ENCODE assay signal across 8 cellular contexts in the genomic region with DNA sequence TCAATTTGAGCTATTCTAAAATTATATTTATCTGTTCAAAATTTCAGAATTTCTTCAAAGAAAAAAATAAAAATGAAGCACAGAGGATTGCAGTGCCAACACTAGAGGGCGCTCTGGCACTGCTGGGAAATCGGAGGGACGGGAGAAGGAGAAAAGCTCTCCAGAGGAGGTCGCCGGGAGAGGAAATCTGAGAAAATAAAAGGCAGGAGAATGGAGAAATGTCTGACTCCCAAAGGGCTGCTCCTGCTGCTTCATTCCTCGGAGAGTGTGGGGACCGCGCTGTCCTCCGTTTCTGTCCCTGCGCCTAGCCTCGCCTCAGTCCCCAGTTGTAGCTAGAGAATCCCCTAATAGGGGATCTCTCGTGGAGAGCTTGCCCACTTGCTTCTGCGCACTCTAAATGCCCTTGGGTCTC. TPM values are rescaled to one million over a fixed set of nuclear protein-coding genes. Genes with fewer than 3 reads are reported as not detected.
DNase-seq lines count a peak whose midpoint lies in the region; ATAC-seq and TF ChIP-seq lines count a peak whose summit lies in the region.

No MANE protein-coding gene starts in this region.

- H3K27ac ChIP-seq in KMS-11 (no peak overlapping the region), SJCRH30 (no peak overlapping the region), cardiac muscle cell (no peak overlapping the region), uterus (peak overlapping the region in 1 of 2 donors; percentile 26)

- peaks cover 12% of the 10 kb centered on the region for H3K4me1 Mint-ChIP-seq in activated naive CD8-positive, alpha-beta T cell (ENCODE audit: low read depth)

- peak overlapping the region; percentile 56 for H3K4me3 Mint-ChIP-seq in activated naive CD8-positive, alpha-beta T cell

- H3K27me3 Mint-ChIP-seq in activated naive CD8-positive, alpha-beta T cell, result peaks cover 27% of the 10 kb centered on the region

- H3K4me3 ChIP-seq in KMS-11 (IDR thresholded peaks at IDR 0.05; ENCODE audit: insufficient read depth, low read depth, low read length) (no peak overlapping the region), SJCRH30 (peak overlapping the region; percentile 42), cardiac muscle cell (peak overlapping the region; percentile 22), uterus (peak overlapping the region in 1 of 2 donors; percentile 17)

- no peak for ATAC-seq in GM18519 (IDR thresholded peaks at IDR 0.05; ENCODE audit: low FRiP score, unreplicated experiment)

- H3K4me1 ChIP-seq in KMS-11 (ENCODE audit: low read depth, poor library complexity, severe bottlenecking) (no peaks in the 10 kb centered on the region), SJCRH30 (peaks cover 13% of the 10 kb centered on the region), cardiac muscle cell (ENCODE audit: low read depth) (peaks cover 3% of the 10 kb centered on the region), uterus (no peaks in the 10 kb centered on the region)

- TF ChIP-seq CTCF in KMS-11 (conservative IDR thresholded peaks at IDR 0.05; ENCODE audit: low read depth, low read length) (peak; percentile 98), cardiac muscle cell (IDR thresholded peaks at IDR 0.05; ENCODE audit: low read depth, low read length) (peak; percentile 90), uterus (IDR thresholded peaks at IDR 0.05) (peak; percentile 71 to 97 (median 90))

- H3K27me3 ChIP-seq in KMS-11 (ENCODE audit: insufficient read depth, low read depth), result no peaks in the 10 kb centered on the region
- H3K27me3 ChIP-seq in SJCRH30, result no peaks in the 10 kb centered on the region
- peaks cover 4% of the 10 kb centered on the region for H3K27me3 ChIP-seq in cardiac muscle cell
- H3K27me3 ChIP-seq in uterus, result no peaks in the 10 kb centered on the region

- H3K9me3 Mint-ChIP-seq in activated naive CD8-positive, alpha-beta T cell (ENCODE audit: low read depth), result no peaks in the 10 kb centered on the region

- no peaks in the 10 kb centered on the region for H4K20me1 ChIP-seq in KMS-11 (ENCODE audit: insufficient read depth)

- H2AFZ ChIP-seq in KMS-11 (ENCODE audit: low read depth), result peak overlapping the region; percentile 70

- intact Hi-C loops in posterior vena cava (cut with DNase I) (loop anchor here (5.0 to 10.0 kb wide), 3 partner anchors 102 to 440 kb away; no protein-coding TSS in a partner anchor), uterus (cut with DNase I; ENCODE audit: low total_unique reads) (no loop called here)

- no peaks in the 10 kb centered on the region for H3K9me3 ChIP-seq in SJCRH30 (replicated peaks)
- no peaks in the 10 kb centered on the region for H3K9me3 ChIP-seq in cardiac muscle cell (ENCODE audit: low read depth)
- H3K9me3 ChIP-seq in uterus, result no peaks in the 10 kb centered on the region

- DNase-seq in DMS 273 (lab: John Stamatoyannopoulos, UW; ENCODE audit: unreplicated experiment) (peak; percentile 88), SJCRH30 (peak; percentile 51 to 81), cardiac muscle cell (ENCODE audit: low read depth in 1 of 2, low spot score in 1 of 2) (peak; percentile 77 to 83), posterior vena cava (ENCODE audit: low spot score) (peak; percentile 86), uterus (peak; percentile 54 to 69)

- TF ChIP-seq POLR2A in uterus (IDR thresholded peaks at IDR 0.05), result no peak

- no peaks in the 10 kb centered on the region for H3K36me3 ChIP-seq in KMS-11 (ENCODE audit: insufficient read depth)
- no peaks in the 10 kb centered on the region for H3K36me3 ChIP-seq in SJCRH30
- no peaks in the 10 kb centered on the region for H3K36me3 ChIP-seq in cardiac muscle cell
- H3K36me3 ChIP-seq in uterus, result no peaks in the 10 kb centered on the region

- H3K27ac Mint-ChIP-seq in activated naive CD8-positive, alpha-beta T cell, result no peak overlapping the region

- no peaks in the 10 kb centered on the region for H3K36me3 Mint-ChIP-seq in activated naive CD8-positive, alpha-beta T cell

- H3K79me2 ChIP-seq in KMS-11 (ENCODE audit: insufficient read depth, low read depth), result no peaks in the 10 kb centered on the region

- H3K4me2 ChIP-seq in KMS-11, result peak overlapping the region; percentile 33

- H3K9ac ChIP-seq in KMS-11, result no peak overlapping the region

RNA-seq across cellular contexts. Expression of a gene that starts 40.0 kb away (rescaled TPM):
- 15.2 and 16.4 TPM in 2 replicates for total RNA-seq in SJCRH30 (2014; rRNA removed; shearing (Covaris generic))
- total RNA-seq in cardiac muscle cell, result 25.5 and 32.0 TPM in 2 replicates
- polyA plus RNA-seq in cardiac muscle cell, result 13.7 and 16.0 TPM in 2 replicates
- total RNA-seq in posterior vena cava, result 10 to 100 TPM; 20.9 to 21.6 TPM
- total RNA-seq in uterus, result 10 to 100 TPM in 3 of 4 donors, 1 to 10 TPM in 1; 10.0 to 22.7 (median 15.1) TPM

RNA-seq across cellular contexts. Expression of a gene that starts 44.4 kb away (rescaled TPM):
- not detected in 2 replicates for total RNA-seq in SJCRH30 (2014; rRNA removed; shearing (Covaris generic))
- total RNA-seq in cardiac muscle cell (4.3 and 8.9 TPM in 2 replicates), posterior vena cava (1 to 10 TPM; 1.7 to 3.6 TPM), uterus (1 to 10 TPM in 2 of 4 donors, not detected in 2; 2.8 to 5.7 TPM)
- polyA plus RNA-seq in cardiac muscle cell, result 2.6 TPM in 1 of 2 replicates, not detected in the other

RNA-seq across cellular contexts. Expression of a gene that starts 44.5 kb away (rescaled TPM):
- not detected in 2 replicates for total RNA-seq in SJCRH30 (2014; rRNA removed; shearing (Covaris generic))
- total RNA-seq in cardiac muscle cell (not detected in 2 replicates), posterior vena cava (10 to 100 TPM; 24.5 to 36.3 TPM), uterus (10 to 100 TPM in 1 of 4 donors, 1 to 10 TPM in 2, not detected in 1; 1.3 to 16.4 (median 5.3) TPM)
- polyA plus RNA-seq in cardiac muscle cell, result not detected in 2 replicates
